In the genomic region with DNA sequence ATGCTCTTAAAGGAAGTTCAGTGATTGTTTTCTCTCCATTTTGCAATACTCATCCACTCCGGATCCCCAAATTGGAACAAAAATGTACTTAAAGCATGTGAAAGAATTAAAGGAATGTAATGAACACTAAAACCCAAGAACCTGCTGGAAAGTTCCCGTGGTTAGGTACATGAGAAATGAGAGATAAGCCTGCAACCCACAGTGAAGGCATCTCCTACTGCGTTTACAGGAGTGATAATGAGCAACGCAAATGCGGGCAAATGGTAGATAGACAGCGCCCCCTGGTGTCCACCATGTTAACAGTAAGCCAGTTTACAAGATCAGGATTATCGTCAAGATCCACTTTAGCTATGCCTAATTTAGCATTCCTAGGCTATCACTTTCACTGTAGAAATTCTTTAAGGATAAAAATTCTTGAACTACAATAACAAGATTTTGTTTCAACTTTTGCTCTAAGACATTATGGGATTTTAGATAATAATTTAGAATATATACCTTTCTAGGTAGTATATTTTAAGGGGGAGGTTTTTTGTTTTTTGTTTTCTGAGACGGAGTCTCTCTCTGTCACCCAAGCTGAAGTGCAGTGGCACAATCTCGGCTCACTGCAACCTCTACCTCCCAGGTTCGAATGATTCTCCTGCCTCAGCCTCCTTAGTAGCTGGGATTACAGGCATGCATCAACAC, we compare ENCODE assay signal across 8 cellular contexts. TPM values are rescaled to one million over a fixed set of nuclear protein-coding genes. Genes with fewer than 3 reads are reported as not detected.
DNase-seq lines count a peak whose midpoint lies in the region; ATAC-seq and TF ChIP-seq lines count a peak whose summit lies in the region.

No MANE protein-coding gene starts in this region.

- H3K4me3 ChIP-seq in KMS-11 (IDR thresholded peaks at IDR 0.05; ENCODE audit: insufficient read depth, low read depth, low read length): no peak overlapping the region
- no peak overlapping the region for H3K4me3 ChIP-seq in naive thymus-derived CD4-positive, alpha-beta T cell (ENCODE audit: low read length)

- no peaks in the 10 kb centered on the region for H3K27me3 ChIP-seq in KMS-11 (ENCODE audit: insufficient read depth, low read depth)
- no peaks in the 10 kb centered on the region for H3K27me3 ChIP-seq in naive thymus-derived CD4-positive, alpha-beta T cell (ENCODE audit: control insufficient read depth in 2 of 2, insufficient read depth in 2 of 2, low read length in 2 of 2)

- H3K4me1 Mint-ChIP-seq in naive thymus-derived CD4-positive, alpha-beta T cell: peaks cover 0 to 14% (median 4%) of the 10 kb centered on the region in 7 donors

- POLR2A ChIA-PET in naive thymus-derived CD4-positive, alpha-beta T cell (lab: Charles Lee): no interaction called here

- TF ChIP-seq POLR2A in erythroblast (IDR thresholded peaks at IDR 0.05; ENCODE audit: low read length): no peak

- no peaks in the 10 kb centered on the region for H3K79me2 ChIP-seq in KMS-11 (ENCODE audit: insufficient read depth, low read depth)

- no peak overlapping the region for H3K4me3 Mint-ChIP-seq in naive thymus-derived CD4-positive, alpha-beta T cell

- 0 out of 2 replicates have a peak overlapping the region, but pooled peaks have one; percentile 1 for H3K4me2 ChIP-seq in KMS-11

- no peaks in the 10 kb centered on the region for H3K36me3 ChIP-seq in KMS-11 (ENCODE audit: insufficient read depth)
- H3K36me3 ChIP-seq in naive thymus-derived CD4-positive, alpha-beta T cell (ENCODE audit: control insufficient read depth in 2 of 3, insufficient read depth in 3 of 3, low read length in 3 of 3): peaks cover 0 to 25% (median 4%) of the 10 kb centered on the region in 3 experiments

- no peaks in the 10 kb centered on the region for H4K20me1 ChIP-seq in KMS-11 (ENCODE audit: insufficient read depth)

- H3K27ac ChIP-seq in KMS-11: no peak overlapping the region
- H3K27ac ChIP-seq in naive thymus-derived CD4-positive, alpha-beta T cell (ENCODE audit: low read depth, low read length): no peak overlapping the region

- no peaks in the 10 kb centered on the region for H3K9me3 Mint-ChIP-seq in naive thymus-derived CD4-positive, alpha-beta T cell

- H3K9me3 ChIP-seq in naive thymus-derived CD4-positive, alpha-beta T cell (ENCODE audit: control insufficient read depth in 2 of 3, low read length in 3 of 3): no peaks in the 10 kb centered on the region

- TF ChIP-seq CTCF in AG09319 (IDR thresholded peaks at IDR 0.05; ENCODE audit: low read depth, low read length) (peak; percentile 79), KMS-11 (conservative IDR thresholded peaks at IDR 0.05; ENCODE audit: low read depth, low read length) (peak; percentile 91)

- DNase-seq in AG09319 (ENCODE audit: extremely low read depth, low read depth) (peak; percentile 66), OCI-M2 (lab: John Stamatoyannopoulos, UW; ENCODE audit: unreplicated experiment) (peak; percentile 67), activated T-cell treated with anti-CD3 and anti-CD28 coated beads for 24 hours (ENCODE audit: low read depth) (peak; percentile 77), erythroblast (lab: John Stamatoyannopoulos, UW) (peak; percentile 89 to 94)
- peak; percentile 56 to 80 (median 76) for DNase-seq in naive thymus-derived CD4-positive, alpha-beta T cell
- peak; percentile 49 to 76 for DNase-seq in stimulated activated CD8-positive, alpha-beta memory T cell treated with anti-CD3 and anti-CD28 coated beads, Interleukin-7, amount 100 ng/mL, for 48 hours (ENCODE audit: extremely low read depth in 1 of 2, low read depth in 1 of 2)

- peak overlapping the region in 2 of 9 donors; percentile 14 to 59 for H3K27ac Mint-ChIP-seq in naive thymus-derived CD4-positive, alpha-beta T cell

- peaks cover 31% of the 10 kb centered on the region for H3K4me1 ChIP-seq in KMS-11 (ENCODE audit: low read depth, poor library complexity, severe bottlenecking)
- no peaks in the 10 kb centered on the region for H3K4me1 ChIP-seq in naive thymus-derived CD4-positive, alpha-beta T cell (ENCODE audit: control insufficient read depth in 2 of 2, insufficient read depth in 2 of 2, low read length in 2 of 2)

- intact Hi-C loops in naive thymus-derived CD4-positive, alpha-beta T cell (cut with micrococcal nuclease): loop anchor here (1.0 to 5.0 kb wide), 6 partner anchors 64 to 387 kb away; partner anchors contain the start of genes SIK2 (in 2 of the 2) and PPP2R1B (in 1 of the 2)

- CTCF ChIA-PET in naive thymus-derived CD4-positive, alpha-beta T cell (lab: Charles Lee): interaction anchor here (0.6 to 3.0 kb wide), 12 partner anchors 10 to 280 kb away, joined by 3 to 18 read pairs (median 6); partner anchors contain the start of gene ALG9

- no peak overlapping the region for H3K9ac ChIP-seq in KMS-11

- ATAC-seq in GM19351 (IDR thresholded peaks at IDR 0.05; ENCODE audit: unreplicated experiment): peak; percentile 76
- peak; percentile 93 for ATAC-seq in naive thymus-derived CD4-positive, alpha-beta T cell

- H3K27me3 Mint-ChIP-seq in naive thymus-derived CD4-positive, alpha-beta T cell: no peaks in the 10 kb centered on the region

- no peak overlapping the region for H2AFZ ChIP-seq in KMS-11 (ENCODE audit: low read depth)

- H3K36me3 Mint-ChIP-seq in naive thymus-derived CD4-positive, alpha-beta T cell: peaks cover 4 to 43% (median 15%) of the 10 kb centered on the region in 5 donors

RNA-seq across cellular contexts. Expression of gene ALG9, which starts 29.9 kb away (rescaled TPM):
- total RNA-seq in naive thymus-derived CD4-positive, alpha-beta T cell: 10 to 100 TPM; 16.4 to 30.2 (median 29.2) TPM
- polyA plus RNA-seq in naive thymus-derived CD4-positive, alpha-beta T cell: 10 to 100 TPM; 14.1 to 20.3 TPM

RNA-seq across cellular contexts. Expression of gene FDXACB1, which starts 37.5 kb away (rescaled TPM):
- total RNA-seq in naive thymus-derived CD4-positive, alpha-beta T cell: 1 to 10 TPM; 2.7 to 6.0 (median 5.3) TPM
- polyA plus RNA-seq in naive thymus-derived CD4-positive, alpha-beta T cell: 10 to 100 TPM in 1 of 2 donors, 1 to 10 TPM in 1; 6.9 to 11.3 TPM

RNA-seq across cellular contexts. Expression of gene CFAP68, which starts 37.8 kb away (rescaled TPM):
- 10 to 100 TPM; 13.7 to 24.9 (median 18.3) TPM for total RNA-seq in naive thymus-derived CD4-positive, alpha-beta T cell
- polyA plus RNA-seq in naive thymus-derived CD4-positive, alpha-beta T cell: 10 to 100 TPM; 34.5 to 39.4 TPM
